17 cellular contexts compared by ENCODE assay signal in genomic region chr16:51666821-51667220, GRCh38.
"Had no signal": no experiment of that assay in that cellular context is flagged by ENCODE, and none has a peak within 500 bp of the region (broad histone marks: within the 10 kb centered on the region; RNA-seq: fewer than 3 reads in every experiment).

No MANE protein-coding gene starts in this region.

- DNase-seq: activated CD4-positive, alpha-beta T cell treated with anti-CD3 and anti-CD28 coated beads, Interleukin-2, amount 10 ng/mL, durations not matched to agents 24 days and 14 days; activated CD4-positive, CD25-positive, alpha-beta regulatory T cell; activated CD8-positive, alpha-beta memory T cell treated with anti-CD3 and anti-CD28 coated beads, Interleukin-2, amount 50 U/mL, for 4 hours; activated CD8-positive, alpha-beta T cell treated with anti-CD3 and anti-CD28 coated beads, Interleukin-2, amount 10 ng/mL, durations not matched to agents 7 days and 5 days; activated effector memory CD4-positive, alpha-beta T cell treated with anti-CD3 and anti-CD28 coated beads, Interleukin-2, amount 50 U/mL, for 16 hours; activated T-cell treated with anti-CD3 and anti-CD28 coated beads, Interleukin-2, amount 50 U/mL, for 48 hours; amniotic stem cell; cerebellar nuclear complex; effector CD8-positive, alpha-beta T cell; esophagus squamous epithelium; hippocampal formation; midbrain; stimulated activated CD4-positive, alpha-beta T cell treated with anti-CD3 and anti-CD28 coated beads, Interleukin-12 subunit alpha, Interleukin-12 subunit beta, amount 100 ng/mL, for 4 hours; stimulated activated CD4-positive, alpha-beta T cell treated with anti-CD3 and anti-CD28 coated beads, Interleukin-2, amount 100 ng/mL, for 24 hours had no signal

- H3K9me3 ChIP-seq: esophagus squamous epithelium, thoracic aorta had no signal

- H3K36me3 ChIP-seq: esophagus squamous epithelium, thoracic aorta had no signal

- H3K4me1 ChIP-seq: esophagus squamous epithelium had no signal

- H3K27ac ChIP-seq: esophagus squamous epithelium, thoracic aorta had no signal

- ATAC-seq: activated CD8-positive, alpha-beta T cell treated with anti-CD3 and anti-CD28 coated beads, Interleukin-2, amount 10 ng/mL, durations not matched to agents 7 days and 5 days; sciatic nerve had no signal

- H3K4me3 ChIP-seq: esophagus squamous epithelium, thoracic aorta had no signal

- FAIRE-seq: endothelial cell of umbilical vein had no signal
